8 cellular contexts compared by ENCODE assay signal in the genomic region with DNA sequence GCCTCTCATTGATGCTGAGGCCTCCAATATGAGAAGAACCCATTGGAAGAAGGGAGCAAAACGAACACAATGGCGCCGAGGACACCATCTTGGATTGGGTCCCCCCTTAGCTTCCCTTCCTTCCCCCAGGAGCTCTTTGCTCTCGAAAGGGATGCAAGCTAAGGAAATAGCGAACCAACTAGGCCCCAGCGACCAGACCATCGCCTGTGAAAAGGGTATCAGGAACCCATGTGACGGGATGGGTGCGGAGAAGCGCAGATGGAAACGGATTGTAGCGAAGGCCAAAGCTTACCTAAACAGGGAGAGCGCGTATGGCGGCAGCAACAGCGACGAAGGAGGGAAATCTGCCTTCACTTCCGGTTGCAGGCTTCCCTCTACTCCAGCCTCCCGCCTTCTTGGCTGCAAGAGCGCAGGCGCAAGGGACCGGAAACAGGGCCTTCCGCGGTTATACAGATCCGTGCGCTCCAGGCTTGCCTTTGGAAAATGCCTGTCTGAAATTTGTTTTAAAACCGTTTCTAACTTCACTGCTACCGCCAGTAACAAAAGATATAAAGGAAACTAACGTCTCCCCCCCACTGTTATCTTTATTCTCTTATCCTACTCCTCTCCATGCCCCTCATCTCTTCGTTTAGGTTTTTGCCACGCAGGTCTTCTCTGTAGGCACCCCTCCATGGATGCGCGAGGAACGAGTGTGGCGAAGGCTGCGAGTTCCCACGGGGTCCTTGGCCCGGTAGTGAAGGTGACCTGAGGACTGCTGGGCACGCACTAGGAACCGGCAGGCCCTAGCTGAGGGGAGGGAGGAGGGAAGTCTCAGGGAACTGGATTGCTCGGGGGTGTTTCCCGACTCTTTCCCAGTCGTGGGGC. TPM values are rescaled to one million over a fixed set of nuclear protein-coding genes. Genes with fewer than 3 reads are reported as not detected.
DNase-seq lines count a peak whose midpoint lies in the region; ATAC-seq and FAIRE-seq lines count a peak whose summit lies in the region.

A gene (minus strand): TSS at position 346 of the 864 bp plus-strand sequence. CDS start 1,471 bp downstream, outside the sequence.

- H2AK5ac ChIP-seq in mesenchymal stem cell (ENCODE audit: low read length, severe bottlenecking): peak within 1 kb of the TSS; percentile 54

- H3K4me2 ChIP-seq in mesenchymal stem cell (ENCODE audit: low read length, poor library complexity, severe bottlenecking): peak within 1 kb of the TSS; percentile 78

- WGBS in mesenchymal stem cell: under 1% methylated on average over 43 of the region's 43 CpGs

- H3K27ac Mint-ChIP-seq in effector memory CD8-positive, alpha-beta T cell: peak within 1 kb of the TSS; percentile 99

- H2AFZ ChIP-seq in mesenchymal stem cell (ENCODE audit: low read depth, low read length): peak within 1 kb of the TSS; percentile 36

- H2BK120ac ChIP-seq in mesenchymal stem cell (ENCODE audit: low read depth, low read length): peak within 1 kb of the TSS; percentile 51

- peak within 1 kb of the TSS; percentile 19 to 68 for H3K14ac ChIP-seq in mesenchymal stem cell (ENCODE audit: low read length in 2 of 2)

- H3K9ac ChIP-seq in NT2/D1 (ENCODE audit: insufficient read length, low read depth) (peak within 1 kb of the TSS; percentile 86), mesenchymal stem cell (ENCODE audit: low read length) (peak within 1 kb of the TSS; percentile 98)

- peaks cover 21% of the 10 kb centered on the region for H3K79me1 ChIP-seq in mesenchymal stem cell (replicated peaks; ENCODE audit: low read length, poor library complexity, severe bottlenecking)

- peak; percentile 96 for DNase-seq in CMK (ENCODE audit: low read depth)
- DNase-seq in HTR-8/SVneo (ENCODE audit: insufficient read length, low spot score): peak; percentile 97
- peak; percentile 89 for DNase-seq in NT2/D1 (ENCODE audit: low read depth, low spot score)
- DNase-seq in activated CD8-positive, alpha-beta memory T cell treated with anti-CD3 and anti-CD28 coated beads for 48 hours (ENCODE audit: low read depth in 2 of 3, low spot score in 2 of 3): peak; percentile 76 to 84 (median 80)
- DNase-seq in effector memory CD8-positive, alpha-beta T cell: peak; percentile 86 to 90 (median 88)
- peak; percentile 98 for DNase-seq in mesenchymal stem cell
- peak; percentile 84 for DNase-seq in stimulated activated CD8-positive, alpha-beta memory T cell treated with anti-CD3 and anti-CD28 coated beads, Interleukin-12 subunit alpha, Interleukin-12 subunit beta, amount 100 ng/mL, for 24 hours (ENCODE audit: extremely low read depth)

- no peak within 1 kb of the TSS for H2BK12ac ChIP-seq in mesenchymal stem cell (ENCODE audit: low read length in 2 of 2)

- peak; percentile 74 for FAIRE-seq in HTR-8/SVneo (lab: Jason Lieb, UNC)

- H3K36me3 ChIP-seq in NT2/D1 (ENCODE audit: insufficient read depth, insufficient read length, low read length): peaks cover 45% of the 10 kb centered on the region
- H3K36me3 ChIP-seq in mesenchymal stem cell (ENCODE audit: control insufficient read depth in 1 of 2, insufficient read depth in 2 of 2, low read depth in 1 of 2, low read length in 2 of 2): peaks cover 20 to 41% of the 10 kb centered on the region in 2 experiments

- H3K9me3 ChIP-seq in NT2/D1 (ENCODE audit: insufficient read depth, low read length): no peaks in the 10 kb centered on the region
- H3K9me3 ChIP-seq in mesenchymal stem cell (ENCODE audit: control insufficient read depth, low read length): no peaks in the 10 kb centered on the region

- H3K4me1 Mint-ChIP-seq in effector memory CD8-positive, alpha-beta T cell (ENCODE audit: low read depth in 2 of 2): peaks cover 39 to 41% of the 10 kb centered on the region in 2 donors

- peak within 1 kb of the TSS; percentile 67 for H4K8ac ChIP-seq in mesenchymal stem cell (ENCODE audit: low read length)

- H2BK15ac ChIP-seq in mesenchymal stem cell (ENCODE audit: low read depth, poor library complexity, severe bottlenecking): peak within 1 kb of the TSS; percentile 37

- H3K23ac ChIP-seq in mesenchymal stem cell (ENCODE audit: low read length in 2 of 2): peak within 1 kb of the TSS in 1 of 2 experiments; percentile 42

- peaks cover 59% of the 10 kb centered on the region for H3K36me3 Mint-ChIP-seq in effector memory CD8-positive, alpha-beta T cell (ENCODE audit: insufficient read depth)

- peak; percentile 56 for ATAC-seq in GM21360 (IDR thresholded peaks at IDR 0.05; ENCODE audit: unreplicated experiment)
- ATAC-seq in effector memory CD8-positive, alpha-beta T cell (replicated peaks): peak; percentile 73

- H3K4me1 ChIP-seq in NT2/D1 (ENCODE audit: insufficient read depth, insufficient read length) (peaks cover 6% of the 10 kb centered on the region), mesenchymal stem cell (ENCODE audit: control insufficient read depth, insufficient read depth, low read depth, low read length) (peaks cover 25% of the 10 kb centered on the region)

- no peaks in the 10 kb centered on the region for H3K27me3 ChIP-seq in NT2/D1 (ENCODE audit: insufficient read depth, insufficient read length)
- H3K27me3 ChIP-seq in mesenchymal stem cell (ENCODE audit: control insufficient read depth in 1 of 2, insufficient read depth in 1 of 2, low read length in 2 of 2): no peaks in the 10 kb centered on the region

- peak within 1 kb of the TSS; percentile 69 to 98 for H3K4ac ChIP-seq in mesenchymal stem cell (ENCODE audit: low read depth in 1 of 2, low read length in 2 of 2)

- no peaks in the 10 kb centered on the region for H3K27me3 Mint-ChIP-seq in effector memory CD8-positive, alpha-beta T cell

- H2BK5ac ChIP-seq in mesenchymal stem cell (ENCODE audit: low read depth, low read length, poor library complexity, severe bottlenecking): peak within 1 kb of the TSS; percentile 99

- H3K27ac ChIP-seq in mesenchymal stem cell (ENCODE audit: low read length, poor library complexity, severe bottlenecking): peak within 1 kb of the TSS; percentile 96

- peak within 1 kb of the TSS; percentile 78 to 96 for H3K18ac ChIP-seq in mesenchymal stem cell (ENCODE audit: low read depth in 1 of 2, low read length in 2 of 2)

- peak within 1 kb of the TSS; percentile 87 for H4K91ac ChIP-seq in mesenchymal stem cell (ENCODE audit: low read length)

- H3K9me3 Mint-ChIP-seq in effector memory CD8-positive, alpha-beta T cell: no peaks in the 10 kb centered on the region

- H3K4me3 Mint-ChIP-seq in effector memory CD8-positive, alpha-beta T cell: peak within 1 kb of the TSS; percentile 94 to 98

- H3K4me3 ChIP-seq in NT2/D1 (ENCODE audit: insufficient read length, low read depth) (peak within 1 kb of the TSS; percentile 66), mesenchymal stem cell (ENCODE audit: insufficient read depth in 1 of 2, low read depth in 1 of 2, low read length in 2 of 2) (peak within 1 kb of the TSS; percentile 66 to 95)

RNA-seq across cellular contexts. Expression of the gene that starts here (rescaled TPM):
- 151 TPM for polyA plus RNA-seq in mesenchymal stem cell (2013, experiment 1 of 2)
- polyA plus RNA-seq in mesenchymal stem cell (2013, experiment 2 of 2): 154 TPM

Comparison
In these comparisons a context has a peak if more than half of its experiments do, and no peak if none do; other contexts are left out.
1. Peak in every context shown above with its lines: DNase-seq, ATAC-seq, H3K4me3 ChIP-seq and H3K27ac ChIP-seq.